Comparison of ENCODE assay signal across 1 cellular context in genomic region chr6:159969204-159969912, GRCh38.
TF ChIP-seq lines count a peak whose summit lies in the region.

No MANE protein-coding gene starts in this region.

TF ChIP-seq in K562, 482 proteins besides CTCF, POLR2A, EP300 and RAD21 (continued from another document and continues in another):
- peak; percentile 23; the same call in 1 of the 2 replicates for TF ChIP-seq AFF4 (CRISPR knock-in tag; IDR thresholded peaks at IDR 0.05)
- TF ChIP-seq GTF2F1 (IDR thresholded peaks at IDR 0.05; ENCODE audit: low read depth, low read length), result no peak
- TF ChIP-seq FOXP1 (CRISPR knock-in tag; IDR thresholded peaks at IDR 0.05), result peak; percentile 82; the same call in 1 of the 2 replicates
- TF ChIP-seq CTBP1 (IDR thresholded peaks at IDR 0.05; ENCODE audit: borderline replicate concordance), result peak; percentile 14; the same call in 1 of the 2 replicates
- TF ChIP-seq NONO (IDR thresholded peaks at IDR 0.05; ENCODE audit: low read depth in 2 of 2, low read length in 1 of 2), result peak in 1 of 2 experiments; percentile 41; a peak in 1 of 4 replicates
- no peak for TF ChIP-seq ZNF699 (CRISPR knock-in tag; IDR thresholded peaks at IDR 0.05; ENCODE audit: insufficient replicate concordance)
- TF ChIP-seq, protein P1, sequence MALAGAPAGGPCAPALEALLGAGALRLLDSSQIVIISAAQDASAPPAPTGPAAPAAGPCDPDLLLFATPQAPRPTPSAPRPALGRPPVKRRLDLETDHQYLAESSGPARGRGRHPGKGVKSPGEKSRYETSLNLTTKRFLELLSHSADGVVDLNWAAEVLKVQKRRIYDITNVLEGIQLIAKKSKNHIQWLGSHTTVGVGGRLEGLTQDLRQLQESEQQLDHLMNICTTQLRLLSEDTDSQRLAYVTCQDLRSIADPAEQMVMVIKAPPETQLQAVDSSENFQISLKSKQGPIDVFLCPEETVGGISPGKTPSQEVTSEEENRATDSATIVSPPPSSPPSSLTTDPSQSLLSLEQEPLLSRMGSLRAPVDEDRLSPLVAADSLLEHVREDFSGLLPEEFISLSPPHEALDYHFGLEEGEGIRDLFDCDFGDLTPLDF (CRISPR knock-in tag; IDR thresholded peaks at IDR 0.05), result peak; percentile 39; the same call in 1 of the 2 replicates
- TF ChIP-seq CEBPG (CRISPR knock-in tag; IDR thresholded peaks at IDR 0.05), result peak; percentile 54
- peak in 1 of 2 experiments; percentile 47; a peak in 1 of 4 replicates for TF ChIP-seq CEBPG (tag; conservative IDR thresholded peaks at IDR 0.05 in 1 of 2, IDR thresholded peaks at IDR 0.05 in 1 of 2)
- no peak for TF ChIP-seq MYC (IDR thresholded peaks at IDR 0.05; ENCODE audit: low read depth, low read length)
- TF ChIP-seq MYC (CRISPR knock-in tag; IDR thresholded peaks at IDR 0.05; ENCODE audit: borderline replicate concordance, low read depth), result no peak
- 0 out of 2 replicates have a peak, but pooled peaks have one; percentile 23 for TF ChIP-seq POLR2AphosphoS2 (IDR thresholded peaks at IDR 0.05; ENCODE audit: low read length)
- 0 out of 6 replicates have a peak, but pooled peaks of 1 of the 3 experiments have one; percentile 11 for TF ChIP-seq ZBTB11 (CRISPR knock-in tag; IDR thresholded peaks at IDR 0.05)
- 0 out of 2 replicates have a peak, but pooled peaks have one; percentile 4 for TF ChIP-seq NFRKB (IDR thresholded peaks at IDR 0.05; ENCODE audit: low read depth)
- TF ChIP-seq HDAC1 (IDR thresholded peaks at IDR 0.05), result peak in 1 of 2 experiments; percentile 54; a peak in 1 of 4 replicates
- peak in 1 of 2 experiments; percentile 88; a peak in 2 of 4 replicates for TF ChIP-seq FOXA3 (CRISPR knock-in tag; conservative IDR thresholded peaks at IDR 0.05 in 1 of 2, IDR thresholded peaks at IDR 0.05 in 1 of 2)
- TF ChIP-seq ARID3A (IDR thresholded peaks at IDR 0.05; ENCODE audit: borderline replicate concordance, low read depth, low read length), result 0 out of 2 replicates have a peak, but pooled peaks have one; percentile 6
- TF ChIP-seq U2AF1 (optimal IDR thresholded peaks at IDR 0.05; ENCODE audit: low read depth, low read length), result peak; percentile 68
- peak; percentile 56 for TF ChIP-seq GABPB1 (CRISPR knock-in tag; IDR thresholded peaks at IDR 0.05)
- TF ChIP-seq ZNF431 (CRISPR knock-in tag; IDR thresholded peaks at IDR 0.05), result peak; percentile 2; the same call in 1 of the 2 replicates
- TF ChIP-seq, protein P2, sequence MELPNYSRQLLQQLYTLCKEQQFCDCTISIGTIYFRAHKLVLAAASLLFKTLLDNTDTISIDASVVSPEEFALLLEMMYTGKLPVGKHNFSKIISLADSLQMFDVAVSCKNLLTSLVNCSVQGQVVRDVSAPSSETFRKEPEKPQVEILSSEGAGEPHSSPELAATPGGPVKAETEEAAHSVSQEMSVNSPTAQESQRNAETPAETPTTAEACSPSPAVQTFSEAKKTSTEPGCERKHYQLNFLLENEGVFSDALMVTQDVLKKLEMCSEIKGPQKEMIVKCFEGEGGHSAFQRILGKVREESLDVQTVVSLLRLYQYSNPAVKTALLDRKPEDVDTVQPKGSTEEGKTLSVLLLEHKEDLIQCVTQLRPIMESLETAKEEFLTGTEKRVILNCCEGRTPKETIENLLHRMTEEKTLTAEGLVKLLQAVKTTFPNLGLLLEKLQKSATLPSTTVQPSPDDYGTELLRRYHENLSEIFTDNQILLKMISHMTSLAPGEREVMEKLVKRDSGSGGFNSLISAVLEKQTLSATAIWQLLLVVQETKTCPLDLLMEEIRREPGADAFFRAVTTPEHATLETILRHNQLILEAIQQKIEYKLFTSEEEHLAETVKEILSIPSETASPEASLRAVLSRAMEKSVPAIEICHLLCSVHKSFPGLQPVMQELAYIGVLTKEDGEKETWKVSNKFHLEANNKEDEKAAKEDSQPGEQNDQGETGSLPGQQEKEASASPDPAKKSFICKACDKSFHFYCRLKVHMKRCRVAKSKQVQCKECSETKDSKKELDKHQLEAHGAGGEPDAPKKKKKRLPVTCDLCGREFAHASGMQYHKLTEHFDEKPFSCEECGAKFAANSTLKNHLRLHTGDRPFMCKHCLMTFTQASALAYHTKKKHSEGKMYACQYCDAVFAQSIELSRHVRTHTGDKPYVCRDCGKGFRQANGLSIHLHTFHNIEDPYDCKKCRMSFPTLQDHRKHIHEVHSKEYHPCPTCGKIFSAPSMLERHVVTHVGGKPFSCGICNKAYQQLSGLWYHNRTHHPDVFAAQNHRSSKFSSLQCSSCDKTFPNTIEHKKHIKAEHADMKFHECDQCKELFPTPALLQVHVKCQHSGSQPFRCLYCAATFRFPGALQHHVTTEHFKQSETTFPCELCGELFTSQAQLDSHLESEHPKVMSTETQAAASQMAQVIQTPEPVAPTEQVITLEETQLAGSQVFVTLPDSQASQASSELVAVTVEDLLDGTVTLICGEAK (IDR thresholded peaks at IDR 0.05), result no peak
- TF ChIP-seq, protein P2 (CRISPR knock-in tag; IDR thresholded peaks at IDR 0.05), result peak; percentile 8; the same call in 1 of the 2 replicates
- TF ChIP-seq TGIF2 (CRISPR knock-in tag; IDR thresholded peaks at IDR 0.05), result peak; percentile 89; the same call in 1 of the 2 replicates
- TF ChIP-seq KDM5B (IDR thresholded peaks at IDR 0.05; ENCODE audit: insufficient replicate concordance, low read depth, low read length), result peak; percentile 58
- TF ChIP-seq CREB1 (IDR thresholded peaks at IDR 0.05), result no peak
- peak; percentile 64 for TF ChIP-seq CREB1 (CRISPR knock-in tag; IDR thresholded peaks at IDR 0.05)
- TF ChIP-seq E2F3 (CRISPR knock-in tag; IDR thresholded peaks at IDR 0.05), result no peak
- TF ChIP-seq, protein P3, sequence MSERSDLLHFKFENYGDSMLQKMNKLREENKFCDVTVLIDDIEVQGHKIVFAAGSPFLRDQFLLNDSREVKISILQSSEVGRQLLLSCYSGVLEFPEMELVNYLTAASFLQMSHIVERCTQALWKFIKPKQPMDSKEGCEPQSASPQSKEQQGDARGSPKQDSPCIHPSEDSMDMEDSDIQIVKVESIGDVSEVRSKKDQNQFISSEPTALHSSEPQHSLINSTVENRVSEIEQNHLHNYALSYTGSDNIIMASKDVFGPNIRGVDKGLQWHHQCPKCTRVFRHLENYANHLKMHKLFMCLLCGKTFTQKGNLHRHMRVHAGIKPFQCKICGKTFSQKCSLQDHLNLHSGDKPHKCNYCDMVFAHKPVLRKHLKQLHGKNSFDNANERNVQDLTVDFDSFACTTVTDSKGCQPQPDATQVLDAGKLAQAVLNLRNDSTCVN (CRISPR knock-in tag; IDR thresholded peaks at IDR 0.05), result no peak
- 0 out of 2 replicates have a peak, but pooled peaks have one; percentile 73 for TF ChIP-seq ETV5 (CRISPR knock-in tag; IDR thresholded peaks at IDR 0.05; ENCODE audit: low read depth)
- peak; percentile 53 for TF ChIP-seq ZNF589 (CRISPR knock-in tag; IDR thresholded peaks at IDR 0.05; ENCODE audit: low read depth)
- peak; percentile 17; the same call in 1 of the 2 replicates for TF ChIP-seq EGR1 (conservative IDR thresholded peaks at IDR 0.05)
- TF ChIP-seq ZNF584 (CRISPR knock-in tag; IDR thresholded peaks at IDR 0.05; ENCODE audit: low read depth), result no peak
- no peak for TF ChIP-seq GABPA (tag; conservative IDR thresholded peaks at IDR 0.05; ENCODE audit: low read depth)
- TF ChIP-seq KAT7 (CRISPR knock-in tag; IDR thresholded peaks at IDR 0.05; ENCODE audit: borderline replicate concordance), result 0 out of 2 replicates have a peak, but pooled peaks have one; percentile 47
- TF ChIP-seq EWSR1 (IDR thresholded peaks at IDR 0.05; ENCODE audit: borderline replicate concordance, low read depth, partially characterized antibody), result no peak
- TF ChIP-seq, protein P4, sequence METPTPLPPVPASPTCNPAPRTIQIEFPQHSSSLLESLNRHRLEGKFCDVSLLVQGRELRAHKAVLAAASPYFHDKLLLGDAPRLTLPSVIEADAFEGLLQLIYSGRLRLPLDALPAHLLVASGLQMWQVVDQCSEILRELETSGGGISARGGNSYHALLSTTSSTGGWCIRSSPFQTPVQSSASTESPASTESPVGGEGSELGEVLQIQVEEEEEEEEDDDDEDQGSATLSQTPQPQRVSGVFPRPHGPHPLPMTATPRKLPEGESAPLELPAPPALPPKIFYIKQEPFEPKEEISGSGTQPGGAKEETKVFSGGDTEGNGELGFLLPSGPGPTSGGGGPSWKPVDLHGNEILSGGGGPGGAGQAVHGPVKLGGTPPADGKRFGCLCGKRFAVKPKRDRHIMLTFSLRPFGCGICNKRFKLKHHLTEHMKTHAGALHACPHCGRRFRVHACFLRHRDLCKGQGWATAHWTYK (CRISPR knock-in tag; IDR thresholded peaks at IDR 0.05), result peak; percentile 65; the same call in 1 of the 2 replicates
- TF ChIP-seq CREM (IDR thresholded peaks at IDR 0.05; ENCODE audit: low read depth), result no peak
- peak; percentile 52; the same call in 1 of the 2 replicates for TF ChIP-seq ZNF165 (CRISPR knock-in tag; IDR thresholded peaks at IDR 0.05; ENCODE audit: borderline replicate concordance)
